Comparison of ENCODE assay signal across 1 cellular context in the genomic region with DNA sequence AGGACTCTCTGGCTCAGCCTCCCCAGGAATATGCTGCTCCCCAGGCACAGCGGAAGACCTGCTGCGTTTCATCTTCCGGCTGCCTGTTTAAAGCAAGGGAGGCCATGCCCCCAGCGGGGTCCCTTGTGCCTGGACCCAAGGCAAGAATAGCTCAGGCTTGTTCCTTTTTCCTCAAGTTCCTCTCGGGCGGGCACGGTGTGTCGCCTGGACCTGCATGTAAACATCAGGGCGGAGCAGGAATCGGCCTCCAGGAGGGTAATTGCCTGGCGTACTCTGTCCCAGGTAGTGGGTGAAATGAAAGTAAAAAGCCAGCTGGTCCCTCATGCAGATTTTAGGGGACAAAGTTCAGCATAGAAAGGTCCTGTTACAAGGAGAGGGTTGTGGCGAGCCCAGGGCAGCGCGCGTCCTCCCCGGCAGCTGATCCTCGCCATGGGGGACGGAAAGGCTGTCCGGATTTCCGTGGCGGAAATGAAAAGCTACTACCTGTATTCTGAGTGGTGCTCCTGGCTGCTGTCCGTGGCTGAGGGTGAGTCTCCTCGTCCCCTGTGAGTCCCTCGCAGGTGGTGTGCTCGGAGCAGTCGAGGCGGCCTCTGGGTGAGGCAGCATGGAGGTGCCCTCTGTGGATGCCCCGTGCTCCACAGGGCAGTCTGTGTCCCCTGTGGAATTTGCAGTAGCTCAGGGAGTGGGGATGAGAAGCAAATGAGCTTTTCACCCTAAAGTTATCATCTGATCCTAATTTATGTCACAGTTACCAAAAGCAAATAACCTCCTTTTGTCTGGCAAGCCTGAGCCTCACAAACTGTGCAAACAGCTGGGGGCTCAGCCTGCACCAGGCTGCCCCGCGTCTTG.
A peak's percentile ranks its signal among the peaks of the same experiment; 100 is the strongest.
TF ChIP-seq lines count a peak whose summit lies in the region.

No MANE protein-coding gene starts in this region.

TF ChIP-seq in HepG2, 621 proteins besides CTCF, POLR2A, EP300 and RAD21 (continued from another document and continues in another):
- TF ChIP-seq, protein P1, sequence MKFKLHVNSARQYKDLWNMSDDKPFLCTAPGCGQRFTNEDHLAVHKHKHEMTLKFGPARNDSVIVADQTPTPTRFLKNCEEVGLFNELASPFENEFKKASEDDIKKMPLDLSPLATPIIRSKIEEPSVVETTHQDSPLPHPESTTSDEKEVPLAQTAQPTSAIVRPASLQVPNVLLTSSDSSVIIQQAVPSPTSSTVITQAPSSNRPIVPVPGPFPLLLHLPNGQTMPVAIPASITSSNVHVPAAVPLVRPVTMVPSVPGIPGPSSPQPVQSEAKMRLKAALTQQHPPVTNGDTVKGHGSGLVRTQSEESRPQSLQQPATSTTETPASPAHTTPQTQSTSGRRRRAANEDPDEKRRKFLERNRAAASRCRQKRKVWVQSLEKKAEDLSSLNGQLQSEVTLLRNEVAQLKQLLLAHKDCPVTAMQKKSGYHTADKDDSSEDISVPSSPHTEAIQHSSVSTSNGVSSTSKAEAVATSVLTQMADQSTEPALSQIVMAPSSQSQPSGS (CRISPR knock-in tag; IDR thresholded peaks at IDR 0.05) = peak; percentile 47
- TF ChIP-seq, protein P2, sequence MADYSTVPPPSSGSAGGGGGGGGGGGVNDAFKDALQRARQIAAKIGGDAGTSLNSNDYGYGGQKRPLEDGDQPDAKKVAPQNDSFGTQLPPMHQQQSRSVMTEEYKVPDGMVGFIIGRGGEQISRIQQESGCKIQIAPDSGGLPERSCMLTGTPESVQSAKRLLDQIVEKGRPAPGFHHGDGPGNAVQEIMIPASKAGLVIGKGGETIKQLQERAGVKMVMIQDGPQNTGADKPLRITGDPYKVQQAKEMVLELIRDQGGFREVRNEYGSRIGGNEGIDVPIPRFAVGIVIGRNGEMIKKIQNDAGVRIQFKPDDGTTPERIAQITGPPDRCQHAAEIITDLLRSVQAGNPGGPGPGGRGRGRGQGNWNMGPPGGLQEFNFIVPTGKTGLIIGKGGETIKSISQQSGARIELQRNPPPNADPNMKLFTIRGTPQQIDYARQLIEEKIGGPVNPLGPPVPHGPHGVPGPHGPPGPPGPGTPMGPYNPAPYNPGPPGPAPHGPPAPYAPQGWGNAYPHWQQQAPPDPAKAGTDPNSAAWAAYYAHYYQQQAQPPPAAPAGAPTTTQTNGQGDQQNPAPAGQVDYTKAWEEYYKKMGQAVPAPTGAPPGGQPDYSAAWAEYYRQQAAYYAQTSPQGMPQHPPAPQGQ (CRISPR knock-in tag; IDR thresholded peaks at IDR 0.05; ENCODE audit: borderline replicate concordance) = no peak
- TF ChIP-seq, protein P3, sequence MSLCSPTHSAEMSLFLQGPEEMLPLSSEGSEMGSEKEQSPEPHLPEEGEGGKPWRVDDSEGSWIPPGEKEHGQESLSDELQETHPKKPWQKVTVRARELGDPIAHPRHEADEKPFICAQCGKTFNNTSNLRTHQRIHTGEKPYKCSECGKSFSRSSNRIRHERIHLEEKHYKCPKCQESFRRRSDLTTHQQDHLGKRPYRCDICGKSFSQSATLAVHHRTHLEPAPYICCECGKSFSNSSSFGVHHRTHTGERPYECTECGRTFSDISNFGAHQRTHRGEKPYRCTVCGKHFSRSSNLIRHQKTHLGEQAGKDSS (CRISPR knock-in tag; IDR thresholded peaks at IDR 0.05; ENCODE audit: borderline replicate concordance, low read depth) = 0 out of 2 replicates have a peak, but pooled peaks have one; percentile 9
- TF ChIP-seq MYC (CRISPR knock-in tag; IDR thresholded peaks at IDR 0.05; ENCODE audit: borderline replicate concordance) = peak; percentile 40
- TF ChIP-seq, protein P4, sequence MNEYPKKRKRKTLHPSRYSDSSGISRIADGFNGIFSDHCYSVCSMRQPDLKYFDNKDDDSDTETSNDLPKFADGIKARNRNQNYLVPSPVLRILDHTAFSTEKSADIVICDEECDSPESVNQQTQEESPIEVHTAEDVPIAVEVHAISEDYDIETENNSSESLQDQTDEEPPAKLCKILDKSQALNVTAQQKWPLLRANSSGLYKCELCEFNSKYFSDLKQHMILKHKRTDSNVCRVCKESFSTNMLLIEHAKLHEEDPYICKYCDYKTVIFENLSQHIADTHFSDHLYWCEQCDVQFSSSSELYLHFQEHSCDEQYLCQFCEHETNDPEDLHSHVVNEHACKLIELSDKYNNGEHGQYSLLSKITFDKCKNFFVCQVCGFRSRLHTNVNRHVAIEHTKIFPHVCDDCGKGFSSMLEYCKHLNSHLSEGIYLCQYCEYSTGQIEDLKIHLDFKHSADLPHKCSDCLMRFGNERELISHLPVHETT (CRISPR knock-in tag; conservative IDR thresholded peaks at IDR 0.05) = no peak
- peak; percentile 34; the same call in 1 of the 2 replicates for TF ChIP-seq MEF2D (CRISPR knock-in tag; IDR thresholded peaks at IDR 0.05)
- TF ChIP-seq, protein P5, sequence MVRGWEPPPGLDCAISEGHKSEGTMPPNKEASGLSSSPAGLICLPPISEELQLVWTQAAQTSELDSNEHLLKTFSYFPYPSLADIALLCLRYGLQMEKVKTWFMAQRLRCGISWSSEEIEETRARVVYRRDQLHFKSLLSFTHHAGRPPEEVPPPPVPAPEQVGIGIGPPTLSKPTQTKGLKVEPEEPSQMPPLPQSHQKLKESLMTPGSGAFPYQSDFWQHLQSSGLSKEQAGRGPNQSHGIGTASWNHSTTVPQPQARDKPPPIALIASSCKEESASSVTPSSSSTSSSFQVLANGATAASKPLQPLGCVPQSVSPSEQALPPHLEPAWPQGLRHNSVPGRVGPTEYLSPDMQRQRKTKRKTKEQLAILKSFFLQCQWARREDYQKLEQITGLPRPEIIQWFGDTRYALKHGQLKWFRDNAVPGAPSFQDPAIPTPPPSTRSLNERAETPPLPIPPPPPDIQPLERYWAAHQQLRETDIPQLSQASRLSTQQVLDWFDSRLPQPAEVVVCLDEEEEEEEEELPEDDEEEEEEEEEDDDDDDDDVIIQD (CRISPR knock-in tag; IDR thresholded peaks at IDR 0.05; ENCODE audit: low read depth) = peak; percentile 47; the same call in 1 of the 2 replicates
- TF ChIP-seq KDM6A (CRISPR knock-in tag; IDR thresholded peaks at IDR 0.05; ENCODE audit: low read depth) = no peak
- TF ChIP-seq BORCS8-MEF2B (CRISPR knock-in tag; IDR thresholded peaks at IDR 0.05) = no peak
- peak; percentile 32; the same call in 1 of the 2 replicates for TF ChIP-seq ZNF746 (CRISPR knock-in tag; IDR thresholded peaks at IDR 0.05)
- TF ChIP-seq POGZ (CRISPR knock-in tag; IDR thresholded peaks at IDR 0.05) = no peak
- peak; percentile 81 for TF ChIP-seq IRF2 (CRISPR knock-in tag; IDR thresholded peaks at IDR 0.05)
- TF ChIP-seq, protein P6, sequence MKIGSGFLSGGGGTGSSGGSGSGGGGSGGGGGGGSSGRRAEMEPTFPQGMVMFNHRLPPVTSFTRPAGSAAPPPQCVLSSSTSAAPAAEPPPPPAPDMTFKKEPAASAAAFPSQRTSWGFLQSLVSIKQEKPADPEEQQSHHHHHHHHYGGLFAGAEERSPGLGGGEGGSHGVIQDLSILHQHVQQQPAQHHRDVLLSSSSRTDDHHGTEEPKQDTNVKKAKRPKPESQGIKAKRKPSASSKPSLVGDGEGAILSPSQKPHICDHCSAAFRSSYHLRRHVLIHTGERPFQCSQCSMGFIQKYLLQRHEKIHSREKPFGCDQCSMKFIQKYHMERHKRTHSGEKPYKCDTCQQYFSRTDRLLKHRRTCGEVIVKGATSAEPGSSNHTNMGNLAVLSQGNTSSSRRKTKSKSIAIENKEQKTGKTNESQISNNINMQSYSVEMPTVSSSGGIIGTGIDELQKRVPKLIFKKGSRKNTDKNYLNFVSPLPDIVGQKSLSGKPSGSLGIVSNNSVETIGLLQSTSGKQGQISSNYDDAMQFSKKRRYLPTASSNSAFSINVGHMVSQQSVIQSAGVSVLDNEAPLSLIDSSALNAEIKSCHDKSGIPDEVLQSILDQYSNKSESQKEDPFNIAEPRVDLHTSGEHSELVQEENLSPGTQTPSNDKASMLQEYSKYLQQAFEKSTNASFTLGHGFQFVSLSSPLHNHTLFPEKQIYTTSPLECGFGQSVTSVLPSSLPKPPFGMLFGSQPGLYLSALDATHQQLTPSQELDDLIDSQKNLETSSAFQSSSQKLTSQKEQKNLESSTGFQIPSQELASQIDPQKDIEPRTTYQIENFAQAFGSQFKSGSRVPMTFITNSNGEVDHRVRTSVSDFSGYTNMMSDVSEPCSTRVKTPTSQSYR (CRISPR knock-in tag; IDR thresholded peaks at IDR 0.05; ENCODE audit: borderline replicate concordance) = peak; percentile 44; the same call in 1 of the 2 replicates
- TF ChIP-seq ZNF709 (CRISPR knock-in tag; IDR thresholded peaks at IDR 0.05) = 0 out of 2 replicates have a peak, but pooled peaks have one; percentile 28
- TF ChIP-seq ZNF761 (CRISPR knock-in tag; conservative IDR thresholded peaks at IDR 0.05) = no peak
- TF ChIP-seq ZNF264 (CRISPR knock-in tag; IDR thresholded peaks at IDR 0.05) = 0 out of 2 replicates have a peak, but pooled peaks have one; percentile 23
- TF ChIP-seq TRIM24 (CRISPR knock-in tag; IDR thresholded peaks at IDR 0.05) = no peak
- 0 out of 2 replicates have a peak, but pooled peaks have one; percentile 33 for TF ChIP-seq CBX5 (CRISPR knock-in tag; IDR thresholded peaks at IDR 0.05; ENCODE audit: borderline replicate concordance)
- TF ChIP-seq SALL1 (CRISPR knock-in tag; IDR thresholded peaks at IDR 0.05) = peak; percentile 30; the same call in 1 of the 2 replicates
- TF ChIP-seq SPEN (CRISPR knock-in tag; IDR thresholded peaks at IDR 0.05; ENCODE audit: low read depth) = peak; percentile 65; the same call in 1 of the 2 replicates
- TF ChIP-seq HNRNPK (IDR thresholded peaks at IDR 0.05; ENCODE audit: low read depth, low read length, poor library complexity, severe bottlenecking) = no peak
- TF ChIP-seq HMG20B (CRISPR knock-in tag; conservative IDR thresholded peaks at IDR 0.05) = 0 out of 2 replicates have a peak, but pooled peaks have one; percentile 37
- TF ChIP-seq ZSCAN12 (CRISPR knock-in tag; IDR thresholded peaks at IDR 0.05) = no peak
- TF ChIP-seq HNF4A (CRISPR knock-in tag; IDR thresholded peaks at IDR 0.05) = peak; percentile 89
- TF ChIP-seq, protein P7, sequence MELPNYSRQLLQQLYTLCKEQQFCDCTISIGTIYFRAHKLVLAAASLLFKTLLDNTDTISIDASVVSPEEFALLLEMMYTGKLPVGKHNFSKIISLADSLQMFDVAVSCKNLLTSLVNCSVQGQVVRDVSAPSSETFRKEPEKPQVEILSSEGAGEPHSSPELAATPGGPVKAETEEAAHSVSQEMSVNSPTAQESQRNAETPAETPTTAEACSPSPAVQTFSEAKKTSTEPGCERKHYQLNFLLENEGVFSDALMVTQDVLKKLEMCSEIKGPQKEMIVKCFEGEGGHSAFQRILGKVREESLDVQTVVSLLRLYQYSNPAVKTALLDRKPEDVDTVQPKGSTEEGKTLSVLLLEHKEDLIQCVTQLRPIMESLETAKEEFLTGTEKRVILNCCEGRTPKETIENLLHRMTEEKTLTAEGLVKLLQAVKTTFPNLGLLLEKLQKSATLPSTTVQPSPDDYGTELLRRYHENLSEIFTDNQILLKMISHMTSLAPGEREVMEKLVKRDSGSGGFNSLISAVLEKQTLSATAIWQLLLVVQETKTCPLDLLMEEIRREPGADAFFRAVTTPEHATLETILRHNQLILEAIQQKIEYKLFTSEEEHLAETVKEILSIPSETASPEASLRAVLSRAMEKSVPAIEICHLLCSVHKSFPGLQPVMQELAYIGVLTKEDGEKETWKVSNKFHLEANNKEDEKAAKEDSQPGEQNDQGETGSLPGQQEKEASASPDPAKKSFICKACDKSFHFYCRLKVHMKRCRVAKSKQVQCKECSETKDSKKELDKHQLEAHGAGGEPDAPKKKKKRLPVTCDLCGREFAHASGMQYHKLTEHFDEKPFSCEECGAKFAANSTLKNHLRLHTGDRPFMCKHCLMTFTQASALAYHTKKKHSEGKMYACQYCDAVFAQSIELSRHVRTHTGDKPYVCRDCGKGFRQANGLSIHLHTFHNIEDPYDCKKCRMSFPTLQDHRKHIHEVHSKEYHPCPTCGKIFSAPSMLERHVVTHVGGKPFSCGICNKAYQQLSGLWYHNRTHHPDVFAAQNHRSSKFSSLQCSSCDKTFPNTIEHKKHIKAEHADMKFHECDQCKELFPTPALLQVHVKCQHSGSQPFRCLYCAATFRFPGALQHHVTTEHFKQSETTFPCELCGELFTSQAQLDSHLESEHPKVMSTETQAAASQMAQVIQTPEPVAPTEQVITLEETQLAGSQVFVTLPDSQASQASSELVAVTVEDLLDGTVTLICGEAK (IDR thresholded peaks at IDR 0.05) = no peak
- TF ChIP-seq, protein P7 (CRISPR knock-in tag; IDR thresholded peaks at IDR 0.05) = 0 out of 2 replicates have a peak, but pooled peaks have one; percentile 10
